ENCODE assay signal across 1 cellular context in the genomic region with DNA sequence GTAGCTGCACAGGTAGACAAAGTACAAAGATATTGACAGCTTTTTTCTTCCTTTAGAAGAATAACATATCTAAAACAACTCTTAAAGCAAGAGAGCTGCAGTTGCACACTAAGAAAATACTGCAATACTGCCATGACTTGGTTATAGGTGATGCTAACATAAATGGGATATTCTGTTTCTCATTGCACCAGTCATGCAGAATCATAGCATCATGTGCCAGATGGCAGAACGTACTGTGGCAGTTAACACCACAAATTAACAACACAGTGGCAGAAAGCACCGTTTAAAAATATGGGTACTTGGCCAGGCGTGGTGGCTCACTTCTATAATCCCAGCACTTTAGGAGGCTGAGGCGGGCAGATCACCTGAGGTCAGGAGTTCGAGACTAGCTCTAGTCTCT.
TF ChIP-seq lines count a peak whose summit lies in the region.

No MANE protein-coding gene starts in this region.

TF ChIP-seq in WTC11, 78 proteins besides CTCF, POLR2A, EP300 and RAD21 (continued from another document):
- no peak for TF ChIP-seq IRF2 (CRISPR knock-in tag; IDR thresholded peaks at IDR 0.05; ENCODE audit: borderline replicate concordance, low read depth)
- no peak for TF ChIP-seq NR1H2 (CRISPR knock-in tag; IDR thresholded peaks at IDR 0.05)
- no peak for TF ChIP-seq FOXJ3 (CRISPR knock-in tag; IDR thresholded peaks at IDR 0.05; ENCODE audit: borderline replicate concordance)
- TF ChIP-seq, protein P1, sequence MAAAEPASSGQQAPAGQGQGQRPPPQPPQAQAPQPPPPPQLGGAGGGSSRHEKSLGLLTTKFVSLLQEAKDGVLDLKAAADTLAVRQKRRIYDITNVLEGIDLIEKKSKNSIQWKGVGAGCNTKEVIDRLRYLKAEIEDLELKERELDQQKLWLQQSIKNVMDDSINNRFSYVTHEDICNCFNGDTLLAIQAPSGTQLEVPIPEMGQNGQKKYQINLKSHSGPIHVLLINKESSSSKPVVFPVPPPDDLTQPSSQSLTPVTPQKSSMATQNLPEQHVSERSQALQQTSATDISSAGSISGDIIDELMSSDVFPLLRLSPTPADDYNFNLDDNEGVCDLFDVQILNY (CRISPR knock-in tag; IDR thresholded peaks at IDR 0.05), result no peak
- no peak for TF ChIP-seq TEAD4 (CRISPR knock-in tag; IDR thresholded peaks at IDR 0.05)
- no peak for TF ChIP-seq GABPB1 (CRISPR knock-in tag; IDR thresholded peaks at IDR 0.05)
- no peak for TF ChIP-seq PRRX2 (CRISPR knock-in tag; IDR thresholded peaks at IDR 0.05)
- no peak for TF ChIP-seq SMAD4 (CRISPR knock-in tag; IDR thresholded peaks at IDR 0.05)
- TF ChIP-seq ZBTB21 (CRISPR knock-in tag; IDR thresholded peaks at IDR 0.05; ENCODE audit: borderline replicate concordance), result no peak
- no peak for TF ChIP-seq GRHL2 (CRISPR knock-in tag; IDR thresholded peaks at IDR 0.05; ENCODE audit: insufficient replicate concordance, severe bottlenecking)
- no peak for TF ChIP-seq HMGA2 (CRISPR knock-in tag; IDR thresholded peaks at IDR 0.05)
- no peak for TF ChIP-seq OVOL2 (CRISPR knock-in tag; IDR thresholded peaks at IDR 0.05; ENCODE audit: borderline replicate concordance)
- TF ChIP-seq, protein P2, sequence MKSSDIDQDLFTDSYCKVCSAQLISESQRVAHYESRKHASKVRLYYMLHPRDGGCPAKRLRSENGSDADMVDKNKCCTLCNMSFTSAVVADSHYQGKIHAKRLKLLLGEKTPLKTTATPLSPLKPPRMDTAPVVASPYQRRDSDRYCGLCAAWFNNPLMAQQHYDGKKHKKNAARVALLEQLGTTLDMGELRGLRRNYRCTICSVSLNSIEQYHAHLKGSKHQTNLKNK (CRISPR knock-in tag; IDR thresholded peaks at IDR 0.05), result no peak
- TF ChIP-seq RELA (CRISPR knock-in tag; IDR thresholded peaks at IDR 0.05; ENCODE audit: borderline replicate concordance), result no peak
- no peak for TF ChIP-seq ZNF232 (CRISPR knock-in tag; IDR thresholded peaks at IDR 0.05)
- no peak for TF ChIP-seq MXD4 (CRISPR knock-in tag; IDR thresholded peaks at IDR 0.05; ENCODE audit: borderline replicate concordance)
